ENCODE assay signal across 8 cellular contexts in the genomic region with DNA sequence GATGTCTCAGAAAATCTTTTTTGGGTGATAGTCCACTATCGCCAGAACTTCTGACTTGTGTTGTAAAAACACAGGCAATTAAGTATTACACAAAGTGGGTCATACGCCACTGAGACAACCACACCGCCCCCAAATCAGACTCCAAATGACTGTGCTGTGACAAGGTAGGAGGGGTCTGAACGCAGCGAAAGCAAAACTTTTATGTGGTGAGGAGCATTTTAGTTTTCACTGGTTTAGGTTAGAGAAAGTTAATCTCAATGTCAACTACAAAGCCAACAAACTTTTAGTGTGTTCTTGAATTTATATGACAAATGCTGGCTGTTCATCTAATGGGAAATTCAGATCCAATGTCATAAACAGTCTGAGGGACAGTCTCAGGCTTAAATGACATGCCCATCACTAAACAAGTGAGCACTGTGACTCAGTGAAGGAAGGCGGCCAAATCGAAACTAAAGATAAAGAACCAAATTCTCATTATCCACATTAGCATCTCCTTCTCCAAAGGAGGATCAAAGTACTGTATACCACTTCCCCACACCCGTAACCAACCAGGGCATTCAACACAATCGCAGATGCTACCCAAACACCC.
A peak's percentile ranks its signal among the peaks of the same experiment; 100 is the strongest.
DNase-seq lines count a peak whose midpoint lies in the region; ATAC-seq and TF ChIP-seq lines count a peak whose summit lies in the region.

No MANE protein-coding gene starts in this region.

- H3K27ac Mint-ChIP-seq in activated naive CD8-positive, alpha-beta T cell treated with anti-CD3 and anti-CD28 coated beads, Interleukin-2, amount 10 ng/mL, durations not matched to agents 7 days and 5 days, result peak overlapping the region; percentile 92
- peak overlapping the region; percentile 99 for H3K27ac Mint-ChIP-seq in stimulated activated naive CD8-positive, alpha-beta T cell treated with anti-CD3 and anti-CD28 coated beads, Interleukin-15, Interleukin-2, amounts not matched to agents 100 ng/mL and 50 ng/mL, for 24 hours
- H3K27ac Mint-ChIP-seq in mesothelial cell of epicardium (no peak overlapping the region), chondrocyte (ENCODE audit: unreplicated experiment) (no peak overlapping the region)

- no peaks in the 10 kb centered on the region for H3K9me3 Mint-ChIP-seq in activated naive CD8-positive, alpha-beta T cell treated with anti-CD3 and anti-CD28 coated beads, Interleukin-2, amount 10 ng/mL, durations not matched to agents 7 days and 5 days
- H3K9me3 Mint-ChIP-seq in stimulated activated naive CD8-positive, alpha-beta T cell treated with anti-CD3 and anti-CD28 coated beads, Interleukin-15, Interleukin-2, amounts not matched to agents 100 ng/mL and 50 ng/mL, for 24 hours, result no peaks in the 10 kb centered on the region
- H3K9me3 Mint-ChIP-seq in mesothelial cell of epicardium (no peaks in the 10 kb centered on the region), chondrocyte (ENCODE audit: low read depth) (no peaks in the 10 kb centered on the region)

- H3K4me1 ChIP-seq in DND-41 (ENCODE audit: insufficient read depth, low read length) (peaks cover 22% of the 10 kb centered on the region), Peyer's patch (peaks cover 0 to 4% (median 0%) of the 10 kb centered on the region in 4 donors)

- H3K4me3 Mint-ChIP-seq in activated naive CD8-positive, alpha-beta T cell treated with anti-CD3 and anti-CD28 coated beads, Interleukin-2, amount 10 ng/mL, durations not matched to agents 7 days and 5 days, result peak overlapping the region; percentile 94
- H3K4me3 Mint-ChIP-seq in stimulated activated naive CD8-positive, alpha-beta T cell treated with anti-CD3 and anti-CD28 coated beads, Interleukin-15, Interleukin-2, amounts not matched to agents 100 ng/mL and 50 ng/mL, for 24 hours, result peak overlapping the region; percentile 93
- H3K4me3 Mint-ChIP-seq in mesothelial cell of epicardium (no peak overlapping the region), chondrocyte (ENCODE audit: unreplicated experiment) (no peak overlapping the region)

- H3K9me3 ChIP-seq in DND-41 (ENCODE audit: insufficient read depth, low read length, severe bottlenecking), result no peaks in the 10 kb centered on the region
- H3K9me3 ChIP-seq in Peyer's patch, result no peaks in the 10 kb centered on the region

- H3K27me3 ChIP-seq in DND-41 (ENCODE audit: insufficient read depth, low read length, poor library complexity), result no peaks in the 10 kb centered on the region
- no peaks in the 10 kb centered on the region for H3K27me3 ChIP-seq in Peyer's patch

- peaks cover 68% of the 10 kb centered on the region for H3K4me1 Mint-ChIP-seq in activated naive CD8-positive, alpha-beta T cell treated with anti-CD3 and anti-CD28 coated beads, Interleukin-2, amount 10 ng/mL, durations not matched to agents 7 days and 5 days
- peaks cover 94% of the 10 kb centered on the region for H3K4me1 Mint-ChIP-seq in stimulated activated naive CD8-positive, alpha-beta T cell treated with anti-CD3 and anti-CD28 coated beads, Interleukin-15, Interleukin-2, amounts not matched to agents 100 ng/mL and 50 ng/mL, for 24 hours (ENCODE audit: low read depth)
- H3K4me1 Mint-ChIP-seq in mesothelial cell of epicardium (peaks cover 6% of the 10 kb centered on the region), chondrocyte (ENCODE audit: low read depth) (peaks cover 7% of the 10 kb centered on the region)

- DNase-seq in DND-41 (peak; percentile 69), Peyer's patch (peak in 1 of 3 donors; percentile 52), mesothelial cell of epicardium (ENCODE audit: low spot score in 2 of 2, unreplicated experiment in 2 of 2) (no peak), chondrocyte (ENCODE audit: low spot score) (no peak), LoVo (ENCODE audit: low spot score) (no peak)
- peak; percentile 76 for DNase-seq in activated naive CD8-positive, alpha-beta T cell treated with anti-CD3 and anti-CD28 coated beads, Interleukin-2, amount 10 ng/mL, durations not matched to agents 7 days and 5 days

- no peak overlapping the region for H3K9ac ChIP-seq in DND-41 (ENCODE audit: low read depth, low read length)

- ATAC-seq in DND-41 (ENCODE audit: insufficient read depth, low read depth), result peak; percentile 88
- peak; percentile 89 for ATAC-seq in HG02588 (IDR thresholded peaks at IDR 0.05; ENCODE audit: unreplicated experiment)
- ATAC-seq in activated naive CD8-positive, alpha-beta T cell treated with anti-CD3 and anti-CD28 coated beads, Interleukin-2, amount 10 ng/mL, durations not matched to agents 7 days and 5 days (ENCODE audit: low read depth), result peak; percentile 75

- no peaks in the 10 kb centered on the region for H3K27me3 Mint-ChIP-seq in activated naive CD8-positive, alpha-beta T cell treated with anti-CD3 and anti-CD28 coated beads, Interleukin-2, amount 10 ng/mL, durations not matched to agents 7 days and 5 days
- H3K27me3 Mint-ChIP-seq in stimulated activated naive CD8-positive, alpha-beta T cell treated with anti-CD3 and anti-CD28 coated beads, Interleukin-15, Interleukin-2, amounts not matched to agents 100 ng/mL and 50 ng/mL, for 24 hours, result no peaks in the 10 kb centered on the region
- H3K27me3 Mint-ChIP-seq in mesothelial cell of epicardium (ENCODE audit: low read depth), result no peaks in the 10 kb centered on the region
- H3K27me3 Mint-ChIP-seq in chondrocyte (ENCODE audit: low read depth), result peaks cover 3% of the 10 kb centered on the region

- no peaks in the 10 kb centered on the region for H4K20me1 ChIP-seq in DND-41 (ENCODE audit: insufficient read depth, low read length)

- H3K79me2 ChIP-seq in DND-41 (ENCODE audit: insufficient read depth, low read length), result no peaks in the 10 kb centered on the region

- peaks cover 53% of the 10 kb centered on the region for H3K36me3 Mint-ChIP-seq in activated naive CD8-positive, alpha-beta T cell treated with anti-CD3 and anti-CD28 coated beads, Interleukin-2, amount 10 ng/mL, durations not matched to agents 7 days and 5 days
- peaks cover 65% of the 10 kb centered on the region for H3K36me3 Mint-ChIP-seq in stimulated activated naive CD8-positive, alpha-beta T cell treated with anti-CD3 and anti-CD28 coated beads, Interleukin-15, Interleukin-2, amounts not matched to agents 100 ng/mL and 50 ng/mL, for 24 hours (ENCODE audit: low read depth)
- peaks cover 2% of the 10 kb centered on the region for H3K36me3 Mint-ChIP-seq in mesothelial cell of epicardium
- H3K36me3 Mint-ChIP-seq in chondrocyte (ENCODE audit: low read depth), result peaks cover 2% of the 10 kb centered on the region

- POLR2A ChIA-PET in activated naive CD8-positive, alpha-beta T cell treated with anti-CD3 and anti-CD28 coated beads, Interleukin-2, amount 10 ng/mL, durations not matched to agents 7 days and 5 days (lab: Charles Lee), result interaction anchor here (0.6 to 5.0 kb wide), 9 partner anchors 11 to 1001 kb away, joined by 3 to 53 read pairs (median 4); a partner anchor contains a TSS

- H3K36me3 ChIP-seq in DND-41 (ENCODE audit: insufficient read depth, low read length), result no peaks in the 10 kb centered on the region
- H3K36me3 ChIP-seq in Peyer's patch, result no peaks in the 10 kb centered on the region

- H2AFZ ChIP-seq in DND-41 (ENCODE audit: low read depth, low read length), result no peak overlapping the region

- peak overlapping the region; percentile 64 for H3K4me2 ChIP-seq in DND-41 (ENCODE audit: insufficient read depth, low read length)

- H3K4me3 ChIP-seq in DND-41 (ENCODE audit: low read depth in 1 of 2, low read length in 2 of 2) (peak overlapping the region in 1 of 2 experiments; percentile 40; a peak in 2 of 4 replicates), Peyer's patch (peak overlapping the region in 3 of 4 donors; percentile 7 to 27 (median 16))

- H3K27ac ChIP-seq in DND-41 (ENCODE audit: low read length) (peak overlapping the region; percentile 17; the same call in 1 of the 2 replicates), Peyer's patch (peak overlapping the region in 2 of 4 donors; percentile 45 to 59)

- TF ChIP-seq POLR2A in Peyer's patch (IDR thresholded peaks at IDR 0.05), result no peak

- no peak for TF ChIP-seq CTCF in DND-41 (IDR thresholded peaks at IDR 0.05; ENCODE audit: borderline replicate concordance, extremely low read depth, low read length, poor library complexity, severe bottlenecking)
- no peak for TF ChIP-seq CTCF in Peyer's patch (IDR thresholded peaks at IDR 0.05)
- TF ChIP-seq CTCF in mesothelial cell of epicardium (IDR thresholded peaks at IDR 0.05; ENCODE audit: unreplicated experiment), result no peak
- no peak for TF ChIP-seq CTCF in chondrocyte (IDR thresholded peaks at IDR 0.05)

Comparison
In these comparisons a context has a peak if more than half of its experiments do, and no peak if none do; other contexts are left out.
1. DNase-seq: peak in DND-41 (single experiment) and activated naive CD8-positive, alpha-beta T cell treated with anti-CD3 and anti-CD28 coated beads, Interleukin-2, amount 10 ng/mL, durations not matched to agents 7 days and 5 days (single experiment); none in mesothelial cell of epicardium (0 of 2), chondrocyte (single experiment) and LoVo (single experiment).
2. H3K27ac Mint-ChIP-seq: peak in activated naive CD8-positive, alpha-beta T cell treated with anti-CD3 and anti-CD28 coated beads, Interleukin-2, amount 10 ng/mL, durations not matched to agents 7 days and 5 days (single experiment) and stimulated activated naive CD8-positive, alpha-beta T cell treated with anti-CD3 and anti-CD28 coated beads, Interleukin-15, Interleukin-2, amounts not matched to agents 100 ng/mL and 50 ng/mL, for 24 hours (single experiment); none in mesothelial cell of epicardium (single experiment) and chondrocyte (single experiment).
3. H3K4me3 Mint-ChIP-seq: peak in activated naive CD8-positive, alpha-beta T cell treated with anti-CD3 and anti-CD28 coated beads, Interleukin-2, amount 10 ng/mL, durations not matched to agents 7 days and 5 days (single experiment) and stimulated activated naive CD8-positive, alpha-beta T cell treated with anti-CD3 and anti-CD28 coated beads, Interleukin-15, Interleukin-2, amounts not matched to agents 100 ng/mL and 50 ng/mL, for 24 hours (single experiment); none in mesothelial cell of epicardium (single experiment) and chondrocyte (single experiment).
4. Peak in every context shown above with its lines, with median percentiles within 50 percentile points of each other: ATAC-seq.